ENCODE assay signal across 8 cellular contexts in the genomic region with DNA sequence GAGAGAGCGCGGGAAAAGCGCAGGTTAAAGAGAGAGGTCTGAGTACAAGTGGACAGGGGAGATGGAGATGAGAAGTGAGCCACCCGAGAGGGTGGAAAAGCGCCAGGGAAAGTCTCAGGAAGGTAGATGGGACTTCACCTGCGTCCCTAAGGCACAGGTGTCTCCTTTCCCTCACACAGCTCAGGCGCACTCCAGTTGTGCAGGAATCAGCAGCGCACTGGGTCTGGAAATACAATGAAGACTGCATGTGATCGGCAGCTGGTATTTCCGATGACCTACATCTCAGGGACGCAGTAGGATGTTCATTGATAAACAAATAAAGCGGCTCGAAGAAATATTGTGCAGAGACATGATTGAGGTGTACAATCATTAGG. TPM values are rescaled to one million over a fixed set of nuclear protein-coding genes. Genes with fewer than 3 reads are reported as not detected.
DNase-seq lines count a peak whose midpoint lies in the region; ATAC-seq and TF ChIP-seq lines count a peak whose summit lies in the region.

No MANE protein-coding gene starts in this region.

- H3K9me3 Mint-ChIP-seq in WTC11 (peaks cover 9% of the 10 kb centered on the region; the same call in 1 of the 2 replicates), naive B cell (no peaks in the 10 kb centered on the region)
- peaks cover 0 to 9% of the 10 kb centered on the region in 2 donors for H3K9me3 Mint-ChIP-seq in activated naive CD4-positive, alpha-beta T cell treated with anti-CD3 and anti-CD28 coated beads, Interleukin-2, amount 50 U/mL, for 72 hours

- H3K9ac ChIP-seq in ES-I3 (ENCODE audit: low read depth, low read length), result peak overlapping the region; percentile 71

- H3K36me3 Mint-ChIP-seq in WTC11, result no peaks in the 10 kb centered on the region
- H3K36me3 Mint-ChIP-seq in naive B cell, result no peaks in the 10 kb centered on the region
- peaks cover 0 to 4% of the 10 kb centered on the region in 2 donors for H3K36me3 Mint-ChIP-seq in activated naive CD4-positive, alpha-beta T cell treated with anti-CD3 and anti-CD28 coated beads, Interleukin-2, amount 50 U/mL, for 72 hours

- peak overlapping the region; percentile 71 for H3K4me3 Mint-ChIP-seq in WTC11
- peak overlapping the region; percentile 94 to 100 (median 98) for H3K4me3 Mint-ChIP-seq in naive B cell

- TF ChIP-seq CTCF in WTC11 (IDR thresholded peaks at IDR 0.05), result no peak

- no peaks in the 10 kb centered on the region for H3K36me3 ChIP-seq in ES-I3 (ENCODE audit: insufficient read depth, low read length)

- H3K27me3 Mint-ChIP-seq in WTC11 (ENCODE audit: low read depth), result no peaks in the 10 kb centered on the region; the same call in 1 of the 2 replicates
- no peaks in the 10 kb centered on the region for H3K27me3 Mint-ChIP-seq in naive B cell

- ATAC-seq in GM21786 (IDR thresholded peaks at IDR 0.05; ENCODE audit: unreplicated experiment), result peak; percentile 1
- peak; percentile 36 for ATAC-seq in WTC11
- no peak for ATAC-seq in naive B cell (ENCODE audit: low read depth in 2 of 2)
- ATAC-seq in activated naive CD4-positive, alpha-beta T cell treated with anti-CD3 and anti-CD28 coated beads, Interleukin-2, amount 50 U/mL, for 72 hours, result no peak

- CTCF ChIA-PET in WTC11 (lab: Charles Lee), result no interaction called here

- peaks cover 5% of the 10 kb centered on the region for H3K4me1 Mint-ChIP-seq in WTC11
- H3K4me1 Mint-ChIP-seq in naive B cell, result peaks cover 21 to 35% (median 27%) of the 10 kb centered on the region in 3 donors

- POLR2A ChIA-PET in WTC11 (lab: Charles Lee), result no interaction called here

- no peaks in the 10 kb centered on the region for H3K9me3 ChIP-seq in ES-I3 (ENCODE audit: control insufficient read depth, insufficient read depth, low read length)

- peak; percentile 9 for DNase-seq in WTC11 (ENCODE audit: low spot score)
- no peak for DNase-seq in naive B cell
- DNase-seq in activated naive CD4-positive, alpha-beta T cell treated with anti-CD3 and anti-CD28 coated beads, Interleukin-2, amount 50 U/mL, for 72 hours (ENCODE audit: low spot score in 2 of 2), result no peak
- DNase-seq in CD1c-positive myeloid dendritic cell (ENCODE audit: extremely low spot score), result no peak
- no peak for DNase-seq in UCSD-AML1 (lab: John Stamatoyannopoulos, UW; ENCODE audit: unreplicated experiment)
- DNase-seq in NK-92 (lab: John Stamatoyannopoulos, UW; ENCODE audit: unreplicated experiment), result no peak

- H3K4me1 ChIP-seq in ES-I3 (ENCODE audit: insufficient read depth, low read length), result no peaks in the 10 kb centered on the region

- H3K27ac Mint-ChIP-seq in WTC11 (no peak overlapping the region), naive B cell (peak overlapping the region in 5 of 6 donors; percentile 75 to 93 (median 83))
- no peak overlapping the region for H3K27ac Mint-ChIP-seq in activated naive CD4-positive, alpha-beta T cell treated with anti-CD3 and anti-CD28 coated beads, Interleukin-2, amount 50 U/mL, for 72 hours

TF ChIP-seq in WTC11, 78 proteins besides CTCF, POLR2A, EP300 and RAD21:
- no peak for TF ChIP-seq JUN (CRISPR knock-in tag; IDR thresholded peaks at IDR 0.05)
TF ChIP-seq in WTC11: peak in this region for 0.

RNA-seq across cellular contexts. Expression of a gene that starts 0.4 kb away (rescaled TPM):
- 0.76 to 1.2 TPM (median 0.87 TPM) in 3 replicates for total RNA-seq in WTC11 (2021)
- 10 to 100 TPM in 4 of 6 donors, 1 to 10 TPM in 2; 7.5 to 16.0 (median 12.7) TPM for polyA plus RNA-seq in naive B cell (ENCODE audit: low read depth in 6 of 6)
- total RNA-seq in activated naive CD4-positive, alpha-beta T cell treated with anti-CD3 and anti-CD28 coated beads, Interleukin-2, amount 50 U/mL, for 72 hours, result not detected

Comparison
In these comparisons a context has a peak if more than half of its experiments do, and no peak if none do; other contexts are left out.
1. ATAC-seq: peak in GM21786 (single experiment) and WTC11 (single experiment); none in naive B cell (0 of 2) and activated naive CD4-positive, alpha-beta T cell treated with anti-CD3 and anti-CD28 coated beads, Interleukin-2, amount 50 U/mL, for 72 hours (0 of 2).
2. H3K27ac Mint-ChIP-seq: peak in naive B cell (5 of 6); none in WTC11 (single experiment) and activated naive CD4-positive, alpha-beta T cell treated with anti-CD3 and anti-CD28 coated beads, Interleukin-2, amount 50 U/mL, for 72 hours (0 of 2).